In genomic region chr16:2428787-2429036, GRCh38 we compare ENCODE assay signal across 7 cellular contexts. TPM values are rescaled to one million over a fixed set of nuclear protein-coding genes. Genes with fewer than 3 reads are reported as not detected.
A peak's percentile ranks its signal among the peaks of the same experiment; 100 is the strongest.
DNase-seq lines count a peak whose midpoint lies in the region; ATAC-seq, FAIRE-seq and TF ChIP-seq lines count a peak whose summit lies in the region.

No MANE protein-coding gene starts in this region.

- H3K27me3 Mint-ChIP-seq in HFFc6 (ENCODE audit: insufficient read depth), result peaks cover 1% of the 10 kb centered on the region
- H3K27me3 Mint-ChIP-seq in activated T-helper 17 cell treated with anti-CD3 and anti-CD28 coated beads, Interleukin-2, amount 50 U/mL, for 72 hours, result no peaks in the 10 kb centered on the region

- H3K9me3 Mint-ChIP-seq in HFFc6, result no peaks in the 10 kb centered on the region
- H3K9me3 Mint-ChIP-seq in activated T-helper 17 cell treated with anti-CD3 and anti-CD28 coated beads, Interleukin-2, amount 50 U/mL, for 72 hours, result no peaks in the 10 kb centered on the region

- DNase-seq in HFFc6 (no peak), substantia nigra (lab: John Stamatoyannopoulos, UW) (peak in 1 of 49 donors; percentile 56), GM19239 (ENCODE audit: insufficient read length, low spot score) (no peak), MV-4-11 (lab: John Stamatoyannopoulos, UW) (no peak)

- H3K9me3 ChIP-seq in iPS-20b (ENCODE audit: insufficient read depth, low read depth, low read length), result no peaks in the 10 kb centered on the region

- ATAC-seq in activated T-helper 17 cell treated with anti-CD3 and anti-CD28 coated beads, Interleukin-2, amount 50 U/mL, for 72 hours (replicated peaks), result peak; percentile 48
- no peak for ATAC-seq in GM19324 (IDR thresholded peaks at IDR 0.05; ENCODE audit: low FRiP score, unreplicated experiment)

- peaks cover 8% of the 10 kb centered on the region; the same call in 1 of the 2 replicates for H3K4me1 ChIP-seq in iPS-20b (ENCODE audit: insufficient read depth, low read length)

- H3K4me3 ChIP-seq in iPS-20b (ENCODE audit: low read length), result peak overlapping the region; percentile 68

- peak overlapping the region; percentile 75 for H3K9ac ChIP-seq in iPS-20b (ENCODE audit: low read depth, low read length)

- H3K4me3 Mint-ChIP-seq in HFFc6, result peak overlapping the region; percentile 90
- H3K4me3 Mint-ChIP-seq in activated T-helper 17 cell treated with anti-CD3 and anti-CD28 coated beads, Interleukin-2, amount 50 U/mL, for 72 hours, result peak overlapping the region; percentile 91

- peaks cover 11% of the 10 kb centered on the region for H3K27me3 ChIP-seq in iPS-20b (ENCODE audit: insufficient read depth, low read length)

- peak overlapping the region; percentile 89 for H3K27ac Mint-ChIP-seq in HFFc6
- peak overlapping the region; percentile 78 for H3K27ac Mint-ChIP-seq in activated T-helper 17 cell treated with anti-CD3 and anti-CD28 coated beads, Interleukin-2, amount 50 U/mL, for 72 hours

- no peak; the same call in 1 of the 2 replicates for TF ChIP-seq CTCF in HFFc6 (IDR thresholded peaks at IDR 0.05)

- H3K4me1 Mint-ChIP-seq in HFFc6 (ENCODE audit: low read depth), result peaks cover 31% of the 10 kb centered on the region
- H3K4me1 Mint-ChIP-seq in activated T-helper 17 cell treated with anti-CD3 and anti-CD28 coated beads, Interleukin-2, amount 50 U/mL, for 72 hours, result peaks cover 12% of the 10 kb centered on the region

- peak overlapping the region; percentile 32 for H3K27ac ChIP-seq in iPS-20b (ENCODE audit: low read length)
- H3K27ac ChIP-seq in substantia nigra (ENCODE audit: low read depth, low read length, poor library complexity, severe bottlenecking), result peak overlapping the region; percentile 68

- FAIRE-seq in GM19239 (lab: Jason Lieb, UNC), result no peak

- H3K36me3 Mint-ChIP-seq in HFFc6 (ENCODE audit: low read depth), result peaks cover 16% of the 10 kb centered on the region; the same call in 1 of the 2 replicates
- H3K36me3 Mint-ChIP-seq in activated T-helper 17 cell treated with anti-CD3 and anti-CD28 coated beads, Interleukin-2, amount 50 U/mL, for 72 hours (ENCODE audit: low read depth), result peaks cover 33% of the 10 kb centered on the region

- peaks cover 34% of the 10 kb centered on the region for H3K36me3 ChIP-seq in iPS-20b (ENCODE audit: insufficient read depth, low read depth, low read length)

RNA-seq across cellular contexts. Expression of gene CCNF, which starts 0.5 kb away (rescaled TPM):
- 10 to 100 TPM; 10.9 to 22.3 (median 19.8) TPM for total RNA-seq in HFFc6 (2021; fragmentation: NEBNext Ultra II Directional; extraction: Animal tissue kit (Norgen Biotek cat#: 25700))
- total RNA-seq in activated T-helper 17 cell treated with anti-CD3 and anti-CD28 coated beads, Interleukin-2, amount 50 U/mL, for 72 hours, result 10 to 100 TPM; 59.6 to 64.5 TPM

RNA-seq across cellular contexts. Expression of gene TEDC2, which starts 31.2 kb away (rescaled TPM):
- 1 to 10 TPM; 3.6 to 8.3 (median 8.0) TPM for total RNA-seq in HFFc6 (2021; fragmentation: NEBNext Ultra II Directional; extraction: Animal tissue kit (Norgen Biotek cat#: 25700))
- total RNA-seq in activated T-helper 17 cell treated with anti-CD3 and anti-CD28 coated beads, Interleukin-2, amount 50 U/mL, for 72 hours, result 10 to 100 TPM; 14.8 to 19.7 TPM

RNA-seq across cellular contexts. Expression of gene NTN3, which starts 42.4 kb away (rescaled TPM):
- total RNA-seq in HFFc6 (2021; fragmentation: NEBNext Ultra II Directional; extraction: Animal tissue kit (Norgen Biotek cat#: 25700)), result under 1 TPM; 0.22 to 0.47 (median 0.33) TPM
- under 1 TPM in 1 of 2 donors, not detected in 1; 0.21 TPM for total RNA-seq in activated T-helper 17 cell treated with anti-CD3 and anti-CD28 coated beads, Interleukin-2, amount 50 U/mL, for 72 hours

RNA-seq across cellular contexts. Expression of gene TBC1D24, which starts 46.2 kb away (rescaled TPM):
- 10 to 100 TPM; 15.8 to 30.3 (median 19.0) TPM for total RNA-seq in HFFc6 (2021; fragmentation: NEBNext Ultra II Directional; extraction: Animal tissue kit (Norgen Biotek cat#: 25700))
- total RNA-seq in activated T-helper 17 cell treated with anti-CD3 and anti-CD28 coated beads, Interleukin-2, amount 50 U/mL, for 72 hours, result 10 to 100 TPM; 10.8 to 16.1 TPM
